In genomic region chr2:126835261-126835660, GRCh38 we compare ENCODE assay signal across 9 cellular contexts.
"Had no signal": no experiment of that assay in that cellular context is flagged by ENCODE, and none has a peak within 500 bp of the region (broad histone marks: within the 10 kb centered on the region; RNA-seq: fewer than 3 reads in every experiment).

No MANE protein-coding gene starts in this region.

- H3K9me3 ChIP-seq: HAP-1 had no signal

- H3K9ac ChIP-seq: GM23248 had no signal

- H3K4me1 ChIP-seq: HAP-1 had no signal

- H3K27ac Mint-ChIP-seq: HFFc6, IgD-negative memory B cell had no signal

- H3K36me3 ChIP-seq: HAP-1 had no signal

- H3K4me1 Mint-ChIP-seq: IgD-negative memory B cell had no signal

- H3K4me3 Mint-ChIP-seq: HFFc6, IgD-negative memory B cell had no signal

- DNase-seq: GM23248, GOT3, H7, HFFc6 had no signal

- H3K4me3 ChIP-seq: GM23248, HAP-1 had no signal

- ATAC-seq: HCT116, HepG2 had no signal

- H3K27ac ChIP-seq: GM23248, HL-60 had no signal

- H3K9me3 Mint-ChIP-seq: HFFc6, IgD-negative memory B cell had no signal

- H3K36me3 Mint-ChIP-seq: IgD-negative memory B cell had no signal
